Comparison of ENCODE assay signal across 13 cellular contexts in genomic region chr22:40597541-40598453, GRCh38. TPM values are rescaled to one million over a fixed set of nuclear protein-coding genes. Genes with fewer than 3 reads are reported as not detected.
A peak's percentile ranks its signal among the peaks of the same experiment; 100 is the strongest.
DNase-seq lines count a peak whose midpoint lies in the region; ATAC-seq, FAIRE-seq and TF ChIP-seq lines count a peak whose summit lies in the region.
"Had no signal": no experiment of that assay in that cellular context is flagged by ENCODE, and none has a peak within 500 bp of the region (broad histone marks: within the 10 kb centered on the region; RNA-seq: fewer than 3 reads in every experiment).

No MANE protein-coding gene starts in this region.

- intact Hi-C loops in HCT116 (cut with micrococcal nuclease) = no loop called here
- intact Hi-C loops in ascending aorta (cut with DNase I) = no loop called here

- peak overlapping the region; percentile 38 for H3K4me2 ChIP-seq in HCT116 (ENCODE audit: low read length)

- FAIRE-seq in RCC 7860 (lab: Jason Lieb, UNC) = no peak

- CTCF ChIA-PET in HCT116 (lab: Charles Lee) = no interaction called here

- DNase-seq in HCT116 (ENCODE audit: low read depth, low spot score) (no peak), ascending aorta (ENCODE audit: low spot score in 2 of 2) (no peak), glomerular visceral epithelial cell (ENCODE audit: extremely low spot score) (peak; percentile 7), endothelial cell (ENCODE audit: low spot score) (no peak), RCC 7860 (ENCODE audit: low spot score) (no peak), HuH-7 (ENCODE audit: low spot score) (no peak)
- no peak for DNase-seq in activated CD8-positive, alpha-beta memory T cell treated with anti-CD3 and anti-CD28 coated beads for 24 hours
- DNase-seq: naive B cell; NCI-H526 treated with DMSO at 0.1 percent for 48 hours; stimulated activated CD4-positive, alpha-beta T cell treated with anti-CD3 and anti-CD28 coated beads, Interleukin-4, amount 100 ng/mL, for 4 hours; T-helper 1 cell had no signal

- no peak for TF ChIP-seq CTCF in HCT116 (IDR thresholded peaks at IDR 0.05 in 2 of 3, conservative IDR thresholded peaks at IDR 0.05 in 1 of 3; ENCODE audit: borderline replicate concordance in 1 of 3, insufficient read depth in 1 of 3, low read depth in 2 of 3, low read length in 2 of 3)
- no peak for TF ChIP-seq CTCF in ascending aorta (IDR thresholded peaks at IDR 0.05)
- no peak for TF ChIP-seq CTCF in endothelial cell (IDR thresholded peaks at IDR 0.05; ENCODE audit: unreplicated experiment)

- H3K4me1 ChIP-seq in HCT116 (ENCODE audit: control insufficient read depth in 1 of 2, insufficient read depth in 2 of 2, low read length in 2 of 2) (peaks cover 52 to 66% of the 10 kb centered on the region in 2 experiments), ascending aorta (peaks cover 6 to 42% of the 10 kb centered on the region in 2 donors), skeletal muscle tissue (ENCODE audit: control insufficient read depth in 3 of 3, insufficient read depth in 3 of 3, low read length in 3 of 3) (peaks cover 17 to 32% (median 28%) of the 10 kb centered on the region in 3 donors)

- H3K4me3 ChIP-seq in HCT116 (replicated peaks in 1 of 2; ENCODE audit: low read depth in 1 of 2, low read length in 2 of 2) (no peak overlapping the region), ascending aorta (peak overlapping the region in 1 of 2 donors; percentile 42), skeletal muscle tissue (ENCODE audit: low read length in 3 of 3) (peak overlapping the region in 1 of 3 donors; percentile 15)

- TF ChIP-seq RAD21 in HCT116 (IDR thresholded peaks at IDR 0.05; ENCODE audit: low read depth) = no peak

- no peak for TF ChIP-seq POLR2A in HCT116 (IDR thresholded peaks at IDR 0.05; ENCODE audit: borderline replicate concordance, extremely low read depth, insufficient read depth, insufficient read length)

- H3K9me3 Mint-ChIP-seq in endothelial cell (ENCODE audit: unreplicated experiment) = no peaks in the 10 kb centered on the region
- H3K9me3 Mint-ChIP-seq: central memory CD8-positive, alpha-beta T cell; naive B cell had no signal

- BruUV-seq in HCT116 (replicated peaks; lab: Mats Ljungman, UMichigan) = no TSS peak

- H3K36me3 ChIP-seq in HCT116 (ENCODE audit: control insufficient read depth in 1 of 2, insufficient read depth in 2 of 2, low read length in 2 of 2) (no peaks in the 10 kb centered on the region), ascending aorta (no peaks in the 10 kb centered on the region), skeletal muscle tissue (ENCODE audit: control insufficient read depth in 3 of 3, insufficient read depth in 3 of 3, low read length in 3 of 3) (no peaks in the 10 kb centered on the region)

- no peaks in the 10 kb centered on the region for H3K27me3 Mint-ChIP-seq in endothelial cell (ENCODE audit: unreplicated experiment)
- H3K27me3 Mint-ChIP-seq: central memory CD8-positive, alpha-beta T cell; naive B cell had no signal

- RAD21 ChIA-PET in HCT116 (lab: Charles Lee; ENCODE audit: low non-redundant PET in 1 of 2, low total read pairs in 2 of 2, uncharacterized antibody in 2 of 2, unreplicated experiment in 2 of 2) = no interaction called here

- no peak overlapping the region for H3K4me3 Mint-ChIP-seq in endothelial cell (ENCODE audit: unreplicated experiment)
- H3K4me3 Mint-ChIP-seq: central memory CD8-positive, alpha-beta T cell had no signal

- H3K27ac ChIP-seq in HCT116 (ENCODE audit: low read depth, low read length) = no peak overlapping the region; the same call in 1 of the 2 replicates
- H3K27ac ChIP-seq in ascending aorta = peak overlapping the region; percentile 49 to 62
- no peak overlapping the region for H3K27ac ChIP-seq in skeletal muscle tissue (ENCODE audit: low read depth, low read length)

- no peaks in the 10 kb centered on the region for H3K36me3 Mint-ChIP-seq in endothelial cell (ENCODE audit: low read depth, unreplicated experiment)
- H3K36me3 Mint-ChIP-seq: naive B cell had no signal

- no peaks in the 10 kb centered on the region for H3K9me2 ChIP-seq in HCT116 (ENCODE audit: insufficient read depth)

- H3K79me2 ChIP-seq in HCT116 (ENCODE audit: insufficient read depth, low read length) = peaks cover 70% of the 10 kb centered on the region

- no peaks in the 10 kb centered on the region for H4K20me1 ChIP-seq in HCT116 (ENCODE audit: insufficient read depth)

- H3K9ac ChIP-seq in HCT116 (ENCODE audit: low read length) (no peak overlapping the region), skeletal muscle tissue (ENCODE audit: low read depth in 1 of 3, low read length in 3 of 3) (peak overlapping the region in 2 of 3 donors; percentile 26 to 34)

- POLR2A ChIA-PET in HCT116 (lab: Charles Lee) = interaction anchor here (0.7 to 1.0 kb wide), 2 partner anchors 9 to 22 kb away, joined by 3 to 4 read pairs; no protein-coding TSS in a partner anchor

- H3K9me3 ChIP-seq in HCT116 (ENCODE audit: control insufficient read depth in 1 of 2, insufficient read depth in 1 of 2, low read depth in 1 of 2, low read length in 2 of 2) (no peaks in the 10 kb centered on the region), ascending aorta (no peaks in the 10 kb centered on the region), skeletal muscle tissue (ENCODE audit: control insufficient read depth in 3 of 3, low read length in 3 of 3) (no peaks in the 10 kb centered on the region)

- H3K27ac Mint-ChIP-seq in endothelial cell (ENCODE audit: unreplicated experiment) = no peak overlapping the region

- no peak for ATAC-seq in HCT116

- H3K27me3 ChIP-seq in HCT116 (ENCODE audit: insufficient read depth, low read length) (no peaks in the 10 kb centered on the region), ascending aorta (no peaks in the 10 kb centered on the region), skeletal muscle tissue (ENCODE audit: control insufficient read depth in 3 of 3, insufficient read depth in 3 of 3, low read length in 3 of 3) (no peaks in the 10 kb centered on the region)

- H3K4me1 Mint-ChIP-seq in endothelial cell (ENCODE audit: unreplicated experiment) = peaks cover 24% of the 10 kb centered on the region

- H2AFZ ChIP-seq in HCT116 (ENCODE audit: low read depth, low read length, poor library complexity, severe bottlenecking) = no peak overlapping the region

TF ChIP-seq in HCT116, 20 proteins besides CTCF, POLR2A, EP300 and RAD21:
- TF ChIP-seq SRF (IDR thresholded peaks at IDR 0.05; ENCODE audit: low read depth) = no peak
- TF ChIP-seq CEBPB (IDR thresholded peaks at IDR 0.05; ENCODE audit: low read depth) = 0 out of 2 replicates have a peak, but pooled peaks have one; percentile 10
- TF ChIP-seq ELF1 (IDR thresholded peaks at IDR 0.05; ENCODE audit: borderline replicate concordance, low read depth) = no peak
TF ChIP-seq in HCT116: peak in this region for 1.

RNA-seq across cellular contexts. Expression of gene MRTFA, which starts 38.7 kb away (rescaled TPM):
- 28.0 TPM for total RNA-seq in HCT116 (2021; ENCODE audit: unreplicated experiment)
- 18.2 and 21.1 TPM in 2 replicates for polyA plus RNA-seq in HCT116 (2012)
- 99.3 TPM for total RNA-seq in ascending aorta
- 25.6 TPM for total RNA-seq in skeletal muscle tissue
- 68.4 TPM for total RNA-seq in endothelial cell (ENCODE audit: unreplicated experiment)

Comparison
In these comparisons a context has a peak if more than half of its experiments do, and no peak if none do; other contexts are left out.
1. H3K27ac ChIP-seq: peak in ascending aorta (2 of 2); none in HCT116 (single experiment) and skeletal muscle tissue (single experiment).